Comparison of ENCODE assay signal across 8 cellular contexts in genomic region chr2:152097291-152098032, GRCh38. TPM values are rescaled to one million over a fixed set of nuclear protein-coding genes. Genes with fewer than 3 reads are reported as not detected.
DNase-seq lines count a peak whose midpoint lies in the region; ATAC-seq, FAIRE-seq and TF ChIP-seq lines count a peak whose summit lies in the region.

No MANE protein-coding gene starts in this region.

- BruUV-seq in Panc1 (replicated peaks; lab: Mats Ljungman, UMichigan) (no TSS peak), endothelial cell of umbilical vein (replicated peaks; lab: Mats Ljungman, UMichigan) (no TSS peak)

- POLR2A ChIA-PET in Panc1 (lab: Charles Lee) (interaction anchor here (0.6 kb wide), 1 partner anchor 239 kb away, joined by 3 read pairs; no protein-coding TSS in a partner anchor), endothelial cell of umbilical vein (lab: Charles Lee) (no interaction called here)
- POLR2A ChIA-PET in naive thymus-derived CD4-positive, alpha-beta T cell (lab: Charles Lee) = no interaction called here

- intact Hi-C loops in Panc1 (cut with micrococcal nuclease; ENCODE audit: unreplicated experiment) (no loop called here), endothelial cell of umbilical vein (cut with micrococcal nuclease) (no loop called here)
- intact Hi-C loops in naive thymus-derived CD4-positive, alpha-beta T cell (cut with micrococcal nuclease) = no loop called here

- H3K9ac ChIP-seq in endothelial cell of umbilical vein (replicated peaks; ENCODE audit: extremely low read depth, insufficient read depth, low read length) = no peak overlapping the region

- peak overlapping the region; percentile 82 for H3K4me2 ChIP-seq in endothelial cell of umbilical vein (ENCODE audit: insufficient read depth, low read length)

- H3K27me3 ChIP-seq in Panc1 (ENCODE audit: control insufficient read depth, insufficient read depth, low read length) (peaks cover 28% of the 10 kb centered on the region), endothelial cell of umbilical vein (ENCODE audit: control insufficient read depth in 2 of 2, insufficient read depth in 2 of 2, low read length in 2 of 2) (peaks cover 44 to 67% of the 10 kb centered on the region in 2 experiments)
- H3K27me3 ChIP-seq in naive thymus-derived CD4-positive, alpha-beta T cell (ENCODE audit: control insufficient read depth in 2 of 2, insufficient read depth in 2 of 2, low read length in 2 of 2) = peaks cover 16 to 24% of the 10 kb centered on the region in 2 donors

- H3K36me3 Mint-ChIP-seq in T-helper 1 cell treated with Interleukin-12 subunit alpha and Interleukin-12 subunit beta and Interleukin-4 antibody, amounts not matched to agents 30 μg/mL and 1 μg/mL, for 36 hours (ENCODE audit: low read depth) = no peaks in the 10 kb centered on the region
- H3K36me3 Mint-ChIP-seq in naive thymus-derived CD4-positive, alpha-beta T cell = peaks cover 0 to 9% (median 0%) of the 10 kb centered on the region in 5 donors

- no peaks in the 10 kb centered on the region for H4K20me1 ChIP-seq in endothelial cell of umbilical vein (replicated peaks; ENCODE audit: control insufficient read depth, extremely low read depth, insufficient read depth, low read length)

- H3K36me3 ChIP-seq in Panc1 (ENCODE audit: control insufficient read depth, insufficient read depth, low read length) (no peaks in the 10 kb centered on the region), endothelial cell of umbilical vein (ENCODE audit: control insufficient read depth in 2 of 2, extremely low read depth in 1 of 2, insufficient read depth in 2 of 2, low read length in 2 of 2) (no peaks in the 10 kb centered on the region)
- no peaks in the 10 kb centered on the region for H3K36me3 ChIP-seq in naive thymus-derived CD4-positive, alpha-beta T cell (ENCODE audit: control insufficient read depth in 2 of 3, insufficient read depth in 3 of 3, low read length in 3 of 3)

- FAIRE-seq in endothelial cell of umbilical vein (lab: Jason Lieb, UNC) = peak; percentile 18

- H3K9me1 ChIP-seq in endothelial cell of umbilical vein (replicated peaks; ENCODE audit: control insufficient read depth, extremely low read depth, insufficient read depth, low read length) = no peaks in the 10 kb centered on the region

- peak overlapping the region; percentile 73 for H3K4me3 Mint-ChIP-seq in T-helper 1 cell treated with Interleukin-12 subunit alpha and Interleukin-12 subunit beta and Interleukin-4 antibody, amounts not matched to agents 30 μg/mL and 1 μg/mL, for 36 hours
- H3K4me3 Mint-ChIP-seq in naive thymus-derived CD4-positive, alpha-beta T cell = peak overlapping the region; percentile 72 to 93 (median 82)

- H3K4me3 ChIP-seq in Panc1 (ENCODE audit: low read depth in 2 of 2, low read length in 2 of 2) (peak overlapping the region; percentile 44 to 50), endothelial cell of umbilical vein (replicated peaks in 1 of 3; ENCODE audit: insufficient read depth in 1 of 3, low read depth in 1 of 3, low read length in 3 of 3) (peak overlapping the region in 2 of 3 experiments; percentile 51 to 55)
- H3K4me3 ChIP-seq in naive thymus-derived CD4-positive, alpha-beta T cell (ENCODE audit: low read length) = peak overlapping the region; percentile 42

- no peaks in the 10 kb centered on the region for H3K79me2 ChIP-seq in endothelial cell of umbilical vein (ENCODE audit: control insufficient read depth, insufficient read depth, low read length)

- H3K27ac ChIP-seq in Panc1 (ENCODE audit: low read length) (no peak overlapping the region; the same call in 1 of the 2 replicates), endothelial cell of umbilical vein (ENCODE audit: insufficient read depth, low read depth, low read length) (no peak overlapping the region)
- H3K27ac ChIP-seq in naive thymus-derived CD4-positive, alpha-beta T cell (ENCODE audit: low read depth, low read length) = no peak overlapping the region

- no peak for TF ChIP-seq POLR2A in endothelial cell of umbilical vein (IDR thresholded peaks at IDR 0.05; ENCODE audit: low read depth, low read length)

- H3K4me1 ChIP-seq in Panc1 (ENCODE audit: control insufficient read depth, insufficient read depth, low read length) (peaks cover 17% of the 10 kb centered on the region), endothelial cell of umbilical vein (ENCODE audit: control insufficient read depth, extremely low read depth, insufficient read depth, low read length) (peaks cover 21% of the 10 kb centered on the region)
- peaks cover 5 to 6% of the 10 kb centered on the region in 2 donors for H3K4me1 ChIP-seq in naive thymus-derived CD4-positive, alpha-beta T cell (ENCODE audit: control insufficient read depth in 2 of 2, insufficient read depth in 2 of 2, low read length in 2 of 2)

- peaks cover 16% of the 10 kb centered on the region for H3K4me1 Mint-ChIP-seq in T-helper 1 cell treated with Interleukin-12 subunit alpha and Interleukin-12 subunit beta and Interleukin-4 antibody, amounts not matched to agents 30 μg/mL and 1 μg/mL, for 36 hours (ENCODE audit: low read depth)
- H3K4me1 Mint-ChIP-seq in naive thymus-derived CD4-positive, alpha-beta T cell = peaks cover 17 to 24% (median 22%) of the 10 kb centered on the region in 7 donors

- no peak for TF ChIP-seq CTCF in Panc1 (IDR thresholded peaks at IDR 0.05)
- TF ChIP-seq CTCF in endothelial cell of umbilical vein (IDR thresholded peaks at IDR 0.05; ENCODE audit: extremely low read depth in 1 of 2, insufficient read depth in 1 of 2, low read depth in 1 of 2, low read length in 2 of 2) = no peak

- DNase-seq in T-helper 1 cell = no peak
- DNase-seq in Panc1 (ENCODE audit: low read depth, low spot score) = no peak
- DNase-seq in endothelial cell of umbilical vein (ENCODE audit: low read depth, low spot score) = peak; percentile 30
- DNase-seq in naive thymus-derived CD4-positive, alpha-beta T cell = no peak
- no peak for DNase-seq in NOMO-1 treated with dmso at 0.1 percent for 144 hours (lab: John Stamatoyannopoulos, UW; ENCODE audit: unreplicated experiment)
- DNase-seq in ecto neural progenitor cell (ENCODE audit: low spot score) = no peak

- CTCF ChIA-PET in Panc1 (lab: Charles Lee) = interaction anchor here (0.6 kb wide), 1 partner anchor 10 kb away, joined by 5 read pairs; no protein-coding TSS in a partner anchor
- CTCF ChIA-PET in endothelial cell of umbilical vein (lab: Charles Lee) = interaction anchor here (0.6 to 1.3 kb wide), 6 partner anchors 10 to 72 kb away, joined by 3 to 4 read pairs (median 3); no protein-coding TSS in a partner anchor
- CTCF ChIA-PET in naive thymus-derived CD4-positive, alpha-beta T cell (lab: Charles Lee) = no interaction called here

- H3K27me3 Mint-ChIP-seq in T-helper 1 cell treated with Interleukin-12 subunit alpha and Interleukin-12 subunit beta and Interleukin-4 antibody, amounts not matched to agents 30 μg/mL and 1 μg/mL, for 36 hours (ENCODE audit: low read depth) = peaks cover 58% of the 10 kb centered on the region
- peaks cover 37 to 59% (median 57%) of the 10 kb centered on the region in 5 donors for H3K27me3 Mint-ChIP-seq in naive thymus-derived CD4-positive, alpha-beta T cell

- in situ Hi-C loops in Panc1 (cut with HindIII; ENCODE audit: low pct_unique_long_range_greater_than_20kb, low sequenced_read_pairs) = no loop called here

- no peak overlapping the region for H3K27ac Mint-ChIP-seq in T-helper 1 cell treated with Interleukin-12 subunit alpha and Interleukin-12 subunit beta and Interleukin-4 antibody, amounts not matched to agents 30 μg/mL and 1 μg/mL, for 36 hours
- peak overlapping the region in 1 of 9 donors; percentile 14 for H3K27ac Mint-ChIP-seq in naive thymus-derived CD4-positive, alpha-beta T cell

- peak overlapping the region; percentile 63 for H2AFZ ChIP-seq in endothelial cell of umbilical vein (ENCODE audit: low read depth, low read length)

- H3K9me3 ChIP-seq in Panc1 (ENCODE audit: control insufficient read depth, insufficient read depth, low read depth, low read length) (no peaks in the 10 kb centered on the region), endothelial cell of umbilical vein (replicated peaks; ENCODE audit: control insufficient read depth, insufficient read depth, low read length) (no peaks in the 10 kb centered on the region)
- no peaks in the 10 kb centered on the region for H3K9me3 ChIP-seq in naive thymus-derived CD4-positive, alpha-beta T cell (ENCODE audit: control insufficient read depth in 2 of 3, low read length in 3 of 3)

- dilution Hi-C loops in endothelial cell of umbilical vein (cut with MboI; ENCODE audit: extremely low pct_ligation_motif_present, low sequenced_read_pairs) = no loop called here

- ATAC-seq in Panc1 = peak; percentile 57
- ATAC-seq in naive thymus-derived CD4-positive, alpha-beta T cell = no peak
- ATAC-seq in HG03378 (IDR thresholded peaks at IDR 0.05; ENCODE audit: unreplicated experiment) = no peak

- H3K9me3 Mint-ChIP-seq in T-helper 1 cell treated with Interleukin-12 subunit alpha and Interleukin-12 subunit beta and Interleukin-4 antibody, amounts not matched to agents 30 μg/mL and 1 μg/mL, for 36 hours = no peaks in the 10 kb centered on the region
- peaks cover 0 to 2% (median 0%) of the 10 kb centered on the region in 11 donors for H3K9me3 Mint-ChIP-seq in naive thymus-derived CD4-positive, alpha-beta T cell

TF ChIP-seq in endothelial cell of umbilical vein, 7 proteins besides CTCF, POLR2A, EP300 and RAD21:
- no peak for TF ChIP-seq JUN (IDR thresholded peaks at IDR 0.05; ENCODE audit: borderline replicate concordance, insufficient read depth, insufficient read length, low read depth)
- TF ChIP-seq POLR2AphosphoS5 (IDR thresholded peaks at IDR 0.05; ENCODE audit: insufficient read depth, low read depth, low read length) = no peak
- no peak for TF ChIP-seq FOS (IDR thresholded peaks at IDR 0.05; ENCODE audit: borderline replicate concordance, insufficient read depth, low read length)
- TF ChIP-seq EZH2 (IDR thresholded peaks at IDR 0.05; ENCODE audit: borderline replicate concordance, low read depth, low read length, severe bottlenecking) = peak; percentile 57
- no peak for TF ChIP-seq MYC (IDR thresholded peaks at IDR 0.05; ENCODE audit: low read depth, low read length)

RNA-seq across cellular contexts. Expression of gene CACNB4, which starts 1.4 kb away (rescaled TPM):
- total RNA-seq in Panc1 (2021; ENCODE audit: unreplicated experiment) (1.7 TPM), endothelial cell of umbilical vein (0.30 and 0.58 TPM in 2 replicates)
- 1.8 TPM for polyA plus RNA-seq in Panc1 (2012; ENCODE audit: insufficient read length)
- polyA plus RNA-seq in endothelial cell of umbilical vein = 0.13 and 0.23 TPM in 2 replicates
- polyA plus RNA-seq in endothelial cell of umbilical vein (2011; cell fraction: cytosol; rRNA removed) = 0.07 and 0.10 TPM in 2 replicates
- 1.9 and 2.0 TPM in 2 replicates for polyA plus RNA-seq in endothelial cell of umbilical vein (2011; cell fraction: nucleus; rRNA removed)
- 0.09 and 0.15 TPM in 2 replicates for polyA plus RNA-seq in endothelial cell of umbilical vein (2012)
- polyA minus RNA-seq in endothelial cell of umbilical vein = 2.6 and 3.3 TPM in 2 replicates
- not detected for polyA minus RNA-seq in endothelial cell of umbilical vein (2011; cell fraction: cytosol; rRNA and poly(A)+ RNA removed)
- polyA minus RNA-seq in endothelial cell of umbilical vein (2011; cell fraction: nucleus; rRNA and poly(A)+ RNA removed) = 3.2 and 4.6 TPM in 2 replicates
- total RNA-seq in naive thymus-derived CD4-positive, alpha-beta T cell = 1 to 10 TPM in 1 of 5 experiments, under 1 TPM in 4; 0.16 to 2.5 (median 0.42) TPM
- polyA plus RNA-seq in naive thymus-derived CD4-positive, alpha-beta T cell = not detected
